Comparison of ENCODE assay signal across 1 cellular context in genomic region chr1:30892671-30893073, GRCh38.
TF ChIP-seq lines count a peak whose summit lies in the region.

No MANE protein-coding gene starts in this region.

TF ChIP-seq in HepG2, 621 proteins besides CTCF, POLR2A, EP300 and RAD21 (continued from another document and continues in another):
- TF ChIP-seq ZNF318 (CRISPR knock-in tag; IDR thresholded peaks at IDR 0.05) (no peak), KAT7 (CRISPR knock-in tag; IDR thresholded peaks at IDR 0.05; ENCODE audit: borderline replicate concordance) (no peak), ZNF652 (CRISPR knock-in tag; IDR thresholded peaks at IDR 0.05; ENCODE audit: borderline replicate concordance, low read depth) (no peak), FOXO4 (CRISPR knock-in tag; conservative IDR thresholded peaks at IDR 0.05) (no peak), XBP1 (CRISPR knock-in tag; IDR thresholded peaks at IDR 0.05) (no peak), MAZ (IDR thresholded peaks at IDR 0.05; ENCODE audit: borderline replicate concordance, low read depth, low read length) (no peak), MAZ (CRISPR knock-in tag; IDR thresholded peaks at IDR 0.05; ENCODE audit: low read depth) (no peak), KMT2B (CRISPR knock-in tag; IDR thresholded peaks at IDR 0.05) (no peak), UBTF (CRISPR knock-in tag; IDR thresholded peaks at IDR 0.05) (no peak; the same call in 1 of the 2 replicates), KDM5B (CRISPR knock-in tag; IDR thresholded peaks at IDR 0.05; ENCODE audit: borderline replicate concordance) (no peak; the same call in 1 of the 2 replicates), ZNF576 (CRISPR knock-in tag; IDR thresholded peaks at IDR 0.05) (no peak), ZBTB42 (CRISPR knock-in tag; IDR thresholded peaks at IDR 0.05) (no peak), SNAI1 (CRISPR knock-in tag; IDR thresholded peaks at IDR 0.05; ENCODE audit: borderline replicate concordance) (no peak), FOXK1 (CRISPR knock-in tag; IDR thresholded peaks at IDR 0.05; ENCODE audit: borderline replicate concordance, low read depth) (peak; percentile 85; the same call in 1 of the 2 replicates), ZNF431 (CRISPR knock-in tag; IDR thresholded peaks at IDR 0.05; ENCODE audit: borderline replicate concordance, low read depth) (0 out of 2 replicates have a peak, but pooled peaks have one; percentile 63), CREB1 (IDR thresholded peaks at IDR 0.05) (no peak), CREB1 (CRISPR knock-in tag; IDR thresholded peaks at IDR 0.05) (no peak), ATAD3A (CRISPR knock-in tag; IDR thresholded peaks at IDR 0.05) (no peak), ZFP62 (CRISPR knock-in tag; IDR thresholded peaks at IDR 0.05) (no peak), ZNF317 (CRISPR knock-in tag; IDR thresholded peaks at IDR 0.05) (no peak), ZNF446 (CRISPR knock-in tag; IDR thresholded peaks at IDR 0.05) (no peak), TIGD3 (CRISPR knock-in tag; IDR thresholded peaks at IDR 0.05; ENCODE audit: borderline replicate concordance) (no peak), NAIF1 (CRISPR knock-in tag; IDR thresholded peaks at IDR 0.05; ENCODE audit: borderline replicate concordance) (no peak), PCBP2 (optimal IDR thresholded peaks at IDR 0.05; ENCODE audit: low read depth, low read length, poor library complexity, severe bottlenecking) (no peak), ZNF282 (IDR thresholded peaks at IDR 0.05; ENCODE audit: partially characterized antibody) (no peak), NCOR1 (IDR thresholded peaks at IDR 0.05; ENCODE audit: borderline replicate concordance, low read length) (peak; percentile 93), JUNB (CRISPR knock-in tag; IDR thresholded peaks at IDR 0.05; ENCODE audit: borderline replicate concordance) (0 out of 2 replicates have a peak, but pooled peaks have one; percentile 10), MLXIP (CRISPR knock-in tag; IDR thresholded peaks at IDR 0.05; ENCODE audit: borderline replicate concordance) (no peak), ZNF350 (CRISPR knock-in tag; IDR thresholded peaks at IDR 0.05; ENCODE audit: borderline replicate concordance, low read depth) (no peak), TBX2 (CRISPR knock-in tag; IDR thresholded peaks at IDR 0.05; ENCODE audit: borderline replicate concordance) (peak; percentile 27; the same call in 1 of the 2 replicates), STAT6 (CRISPR knock-in tag; IDR thresholded peaks at IDR 0.05; ENCODE audit: borderline replicate concordance) (no peak), ZNF589 (CRISPR knock-in tag; conservative IDR thresholded peaks at IDR 0.05) (no peak), MIXL1 (CRISPR knock-in tag; IDR thresholded peaks at IDR 0.05) (no peak), ZNF761 (CRISPR knock-in tag; conservative IDR thresholded peaks at IDR 0.05) (no peak)
